Comparison of ENCODE assay signal across 8 cellular contexts in the genomic region with DNA sequence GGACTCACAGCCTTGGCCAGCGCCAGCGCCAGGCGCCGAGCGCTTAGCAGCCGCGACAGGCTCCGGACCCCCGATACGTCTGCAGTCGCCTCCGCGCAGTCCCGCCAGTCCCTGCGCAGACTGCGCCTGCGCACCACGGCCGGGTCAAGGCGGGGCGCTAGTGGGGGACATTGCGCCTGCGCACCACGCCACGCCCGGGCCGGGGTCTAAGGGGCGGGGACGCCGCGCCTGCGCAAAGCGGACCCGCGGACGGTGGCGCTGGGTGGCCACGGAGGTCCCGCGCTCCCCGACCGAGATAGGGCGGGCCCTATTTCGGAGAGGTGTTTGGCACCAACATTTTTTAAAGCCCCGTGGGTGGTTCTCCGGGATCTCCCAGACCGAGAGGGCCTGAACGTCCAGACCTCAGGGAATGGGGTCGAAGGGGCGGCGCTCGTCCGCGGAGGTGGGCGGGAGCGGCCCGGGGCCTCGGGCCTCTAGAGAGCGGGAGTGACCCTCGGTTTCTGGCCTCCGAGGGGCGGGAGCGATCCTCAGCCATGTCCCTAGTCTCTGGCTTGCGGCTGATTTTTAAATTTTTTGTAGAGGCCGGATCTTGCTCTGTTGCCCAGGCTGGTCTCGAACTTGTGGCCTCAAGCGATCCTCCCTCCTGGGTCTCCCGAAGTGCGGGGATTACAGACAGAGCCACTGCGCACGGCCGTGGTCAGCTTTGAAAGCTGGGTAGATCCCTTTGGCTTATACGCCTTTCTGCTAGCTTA.
A peak's percentile ranks its signal among the peaks of the same experiment; 100 is the strongest.
DNase-seq lines count a peak whose midpoint lies in the region; ATAC-seq and TF ChIP-seq lines count a peak whose summit lies in the region.
"Not testable (repeated sequence)": the region's sequence is repeated elsewhere in the genome, so short reads cannot be mapped to it uniquely, and the experiment has no call there.

No MANE protein-coding gene starts in this region.

- H3K27ac ChIP-seq in VCaP: peak overlapping the region; percentile 69
- H3K27ac ChIP-seq in cardiac muscle cell: peak overlapping the region; percentile 55
- H3K27ac ChIP-seq in neural progenitor cell: not testable (repeated sequence)

- not testable (repeated sequence) for H3K9me3 ChIP-seq in cardiac muscle cell (ENCODE audit: low read depth); neural progenitor cell (ENCODE audit: low read depth)

- H3K4me2 ChIP-seq in neural progenitor cell: peak overlapping the region; percentile 78

- H3K36me3 Mint-ChIP-seq in neural progenitor cell: not testable (repeated sequence)

- H3K9ac ChIP-seq in neural progenitor cell: peak overlapping the region; percentile 23

- in situ Hi-C loops in Caki2 (cut with HindIII; ENCODE audit: low pct_unique_long_range_greater_than_20kb, low sequenced_read_pairs): not testable (repeated sequence)

- peak overlapping the region; percentile 87 for H3K4me3 Mint-ChIP-seq in neural progenitor cell

- H3K4me3 ChIP-seq in cardiac muscle cell (peak overlapping the region; percentile 62), neural progenitor cell (peak overlapping the region; percentile 65)

- H3K36me3 ChIP-seq in cardiac muscle cell, neural progenitor cell: not testable (repeated sequence)

- H3K27me3 ChIP-seq in cardiac muscle cell, neural progenitor cell: not testable (repeated sequence)

- not testable (repeated sequence) for H2AFZ ChIP-seq in neural progenitor cell (replicated peaks)

- H3K4me1 ChIP-seq in cardiac muscle cell (ENCODE audit: low read depth); neural progenitor cell: not testable (repeated sequence)

- not testable (repeated sequence) for H3K9me3 Mint-ChIP-seq in neural progenitor cell

- H3K79me2 ChIP-seq in neural progenitor cell (ENCODE audit: low read depth): peaks cover 17% of the 10 kb centered on the region

- not testable (repeated sequence) for H4K20me1 ChIP-seq in neural progenitor cell (ENCODE audit: low read depth)

- ATAC-seq in GM21390 (IDR thresholded peaks at IDR 0.05; ENCODE audit: unreplicated experiment) (peak; percentile 50), HG03469 (IDR thresholded peaks at IDR 0.05; ENCODE audit: unreplicated experiment) (peak; percentile 62)

- H3F3A ChIP-seq in neural progenitor cell (ENCODE audit: low read depth): not testable (repeated sequence)

- not testable (repeated sequence) for H3K27me3 Mint-ChIP-seq in neural progenitor cell (ENCODE audit: insufficient read depth, low read depth)

- H3K4me1 Mint-ChIP-seq in neural progenitor cell: not testable (repeated sequence)

- TF ChIP-seq CTCF in VCaP (conservative IDR thresholded peaks at IDR 0.05); cardiac muscle cell (IDR thresholded peaks at IDR 0.05; ENCODE audit: low read depth, low read length); neural progenitor cell (IDR thresholded peaks at IDR 0.05): not testable (repeated sequence)

- DNase-seq in Caki2 (ENCODE audit: low read depth) (peak; percentile 78), astrocyte of the hippocampus (ENCODE audit: low read depth, low spot score) (peak; percentile 91), cardiac muscle cell (ENCODE audit: low read depth in 1 of 2, low spot score in 1 of 2) (peak; percentile 78 to 88), neural progenitor cell (ENCODE audit: low spot score) (peak; percentile 93)
- DNase-seq in stimulated activated CD8-positive, alpha-beta memory T cell treated with anti-CD3 and anti-CD28 coated beads, Interleukin-4, amount 100 ng/mL, for 48 hours: peak; percentile 95

- H3K27ac Mint-ChIP-seq in neural progenitor cell: not testable (repeated sequence)
